ENCODE assay signal across 8 cellular contexts in genomic region chr10:32795598-32796183, GRCh38.
DNase-seq lines count a peak whose midpoint lies in the region; ATAC-seq, FAIRE-seq and TF ChIP-seq lines count a peak whose summit lies in the region.

No MANE protein-coding gene starts in this region.

- in situ Hi-C loops in Panc1 (cut with HindIII; ENCODE audit: low pct_unique_long_range_greater_than_20kb, low sequenced_read_pairs), result no loop called here

- TF ChIP-seq POLR2A in esophagus squamous epithelium (IDR thresholded peaks at IDR 0.05), result no peak
- TF ChIP-seq POLR2A in ovary (IDR thresholded peaks at IDR 0.05), result no peak

- TF ChIP-seq CTCF in D721Med (IDR thresholded peaks at IDR 0.05; ENCODE audit: insufficient read depth, missing control alignments) (peak; percentile 78), Panc1 (IDR thresholded peaks at IDR 0.05) (peak; percentile 72), esophagus squamous epithelium (IDR thresholded peaks at IDR 0.05) (peak; percentile 40 to 75 (median 60)), ovary (IDR thresholded peaks at IDR 0.05) (peak; percentile 43 to 70 (median 48))

- intact Hi-C loops in Panc1 (cut with micrococcal nuclease; ENCODE audit: unreplicated experiment) (loop anchor here (1.0 to 10.0 kb wide), 2 partner anchors 99 to 214 kb away; no protein-coding TSS in a partner anchor), esophagus squamous epithelium (cut with DNase I) (loop anchor here (5.0 kb wide), 1 partner anchor 212 kb away; no protein-coding TSS in a partner anchor), ovary (cut with DNase I) (loop anchor here in 3 of 4 donors (2.0 to 5.0 kb wide), 2 partner anchors 212 to 213 kb away; no protein-coding TSS in a partner anchor)

- peak overlapping the region; percentile 80 for H3K27ac ChIP-seq in Panc1 (ENCODE audit: low read length)
- no peak overlapping the region for H3K27ac ChIP-seq in esophagus squamous epithelium
- H3K27ac ChIP-seq in ovary, result no peak overlapping the region

- ATAC-seq in Panc1 (no peak), HG02852 (IDR thresholded peaks at IDR 0.05; ENCODE audit: unreplicated experiment) (no peak), GM18519 (IDR thresholded peaks at IDR 0.05; ENCODE audit: low FRiP score, unreplicated experiment) (no peak), HG03045 (IDR thresholded peaks at IDR 0.05; ENCODE audit: unreplicated experiment) (no peak)

- CTCF ChIA-PET in Panc1 (lab: Charles Lee), result no interaction called here

- H3K27me3 ChIP-seq in Panc1 (ENCODE audit: control insufficient read depth, insufficient read depth, low read length), result no peaks in the 10 kb centered on the region
- no peaks in the 10 kb centered on the region for H3K27me3 ChIP-seq in esophagus squamous epithelium
- no peaks in the 10 kb centered on the region for H3K27me3 ChIP-seq in ovary

- H3K4me3 ChIP-seq in Panc1 (ENCODE audit: low read depth in 2 of 2, low read length in 2 of 2) (no peak overlapping the region), esophagus squamous epithelium (no peak overlapping the region), ovary (no peak overlapping the region)

- peak; percentile 60 for FAIRE-seq in D721Med (lab: Jason Lieb, UNC)

- H3K4me1 ChIP-seq in Panc1 (ENCODE audit: control insufficient read depth, insufficient read depth, low read length), result peaks cover 5% of the 10 kb centered on the region
- H3K4me1 ChIP-seq in esophagus squamous epithelium, result no peaks in the 10 kb centered on the region
- no peaks in the 10 kb centered on the region for H3K4me1 ChIP-seq in ovary (ENCODE audit: insufficient read depth)

- H3K9me3 ChIP-seq in Panc1 (ENCODE audit: control insufficient read depth, insufficient read depth, low read depth, low read length) (no peaks in the 10 kb centered on the region), esophagus squamous epithelium (no peaks in the 10 kb centered on the region), ovary (no peaks in the 10 kb centered on the region)

- WGBS in esophagus squamous epithelium, 2 donors, result 59 to 61% methylated on average over 2 of the region's 2 CpGs
- 61 to 64% (median 61%) methylated on average over 2 of the region's 2 CpGs for WGBS in ovary, 3 donors

- BruUV-seq in Panc1 (replicated peaks; lab: Mats Ljungman, UMichigan), result no TSS peak

- TF ChIP-seq EP300 in ovary (IDR thresholded peaks at IDR 0.05), result no peak

- no peaks in the 10 kb centered on the region for H3K36me3 ChIP-seq in Panc1 (ENCODE audit: control insufficient read depth, insufficient read depth, low read length)
- H3K36me3 ChIP-seq in esophagus squamous epithelium, result no peaks in the 10 kb centered on the region
- H3K36me3 ChIP-seq in ovary, result no peaks in the 10 kb centered on the region

- DNase-seq in D721Med (ENCODE audit: insufficient read length, low spot score) (no peak), HCEC 1CT (peak; percentile 45), Panc1 (ENCODE audit: low read depth, low spot score) (peak; percentile 28), esophagus squamous epithelium (lab: John Stamatoyannopoulos, UW) (no peak), ovary (no peak)

- POLR2A ChIA-PET in Panc1 (lab: Charles Lee), result no interaction called here

Comparison
In these comparisons a context has a peak if more than half of its experiments do, and no peak if none do; other contexts are left out.
1. DNase-seq: peak in HCEC 1CT (single experiment) and Panc1 (single experiment); none in D721Med (single experiment), esophagus squamous epithelium (single experiment) and ovary (0 of 5).
2. Peak in every context shown above with its lines, with median percentiles within 50 percentile points of each other: CTCF ChIP-seq.